In genomic region chr12:18429366-18429765, GRCh38 we compare ENCODE assay signal across 29 cellular contexts.
"Had no signal": no experiment of that assay in that cellular context is flagged by ENCODE, and none has a peak within 500 bp of the region (broad histone marks: within the 10 kb centered on the region; RNA-seq: fewer than 3 reads in every experiment).

No MANE protein-coding gene starts in this region.

- H3K9me3 ChIP-seq: ascending aorta, body of pancreas, MG63, Peyer's patch had no signal

- H3K36me3 ChIP-seq: ascending aorta, MG63, Peyer's patch had no signal

- H3K4me1 ChIP-seq: ascending aorta, Peyer's patch had no signal

- H3K27me3 ChIP-seq: ascending aorta, body of pancreas, MG63, Peyer's patch had no signal

- ATAC-seq: activated CD8-positive, alpha-beta memory T cell treated with anti-CD3 and anti-CD28 coated beads, Interleukin-2, amount 10 ng/mL, durations not matched to agents 7 days and 5 days; body of pancreas; T-cell had no signal

- H3K27ac ChIP-seq: ascending aorta, body of pancreas, Peyer's patch, RWPE1 had no signal

- DNase-seq: activated B cell treated with CpG ODN at 0.5 μM for 24 hours; activated CD4-positive, alpha-beta T cell treated with anti-CD3 and anti-CD28 coated beads for 1 hour; activated CD4-positive, alpha-beta T cell treated with anti-CD3 and anti-CD28 coated beads, Interleukin-2, amount 10 ng/mL, durations not matched to agents 24 days and 14 days; activated CD4-positive, alpha-beta T cell treated with anti-CD3 and anti-CD28 coated beads, Interleukin-2, amount 50 U/mL, for 48 hours; activated CD8-positive, alpha-beta memory T cell treated with anti-CD3 and anti-CD28 coated beads, Interleukin-2, amount 10 ng/mL, durations not matched to agents 7 days and 5 days; activated effector memory CD4-positive, alpha-beta T cell treated with Interleukin-2 at 50 U/mL for 16 hours; activated naive CD4-positive, alpha-beta T cell; activated T-cell treated with anti-CD3 and anti-CD28 coated beads, Interleukin-2, amount 50 U/mL, for 24 hours; body of pancreas; cerebellar nuclear complex; MG63; MV-4-11; NCI-H1092 treated with DMSO at 0.1 percent for 48 hours; NCI-H1417 treated with DMSO at 0.1 percent for 48 hours; NCI-H1694; NCI-H2029; NCI-H2107; NCI-H2171 treated with DMSO at 0.1 percent for 48 hours; NCI-H345; NCI-H510A treated with DMSO at 0.1 percent for 48 hours; NCI-H69; NK-92 treated with Interleukin-12 subunit alpha and Interleukin-12 subunit beta, amount 100 ng/mL, for 24 hours; Peyer's patch; SHP77 treated with DMSO at 0.1 percent for 48 hours; T-cell; T-helper 2 cell; T1000 had no signal

- H3K4me3 ChIP-seq: ascending aorta, body of pancreas, MG63, Peyer's patch had no signal
